Comparison of ENCODE assay signal across 8 cellular contexts in the genomic region with DNA sequence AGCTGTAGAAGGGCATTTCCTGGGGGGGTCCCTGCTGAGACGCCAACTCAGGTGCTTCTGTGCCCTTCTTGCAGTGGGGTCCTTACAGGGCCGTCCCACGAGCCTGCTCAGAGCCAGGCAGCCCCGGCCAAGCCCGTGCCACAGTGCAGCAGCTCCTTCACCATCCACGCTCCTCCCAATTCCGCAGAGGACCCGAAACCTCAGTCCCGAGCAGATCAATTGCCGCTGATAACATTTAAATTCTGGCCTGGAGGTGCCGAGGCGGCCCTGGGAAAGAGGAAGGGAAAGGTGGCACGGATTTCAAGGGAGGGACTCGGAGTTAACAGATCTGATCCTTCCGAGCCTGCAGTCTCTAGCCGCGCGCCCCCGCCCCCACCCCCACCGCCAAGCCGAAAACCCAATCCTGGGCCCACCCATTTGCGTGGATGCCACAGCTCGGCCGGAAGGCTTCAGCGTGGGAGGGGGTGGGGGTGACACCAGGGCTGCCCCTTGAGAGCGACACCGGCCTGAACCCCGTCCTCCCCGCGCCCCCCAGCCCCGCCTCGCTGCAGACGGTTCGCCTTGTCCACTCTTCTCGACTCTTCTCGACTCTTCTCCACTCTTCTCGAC. TPM values are rescaled to one million over a fixed set of nuclear protein-coding genes. Genes with fewer than 3 reads are reported as not detected.
A peak's percentile ranks its signal among the peaks of the same experiment; 100 is the strongest.
DNase-seq lines count a peak whose midpoint lies in the region; ATAC-seq and TF ChIP-seq lines count a peak whose summit lies in the region.

No MANE protein-coding gene starts in this region.

- H3K9me3 Mint-ChIP-seq in activated CD4-positive, alpha-beta memory T cell treated with anti-CD3 and anti-CD28 coated beads, Interleukin-2, amount 10 ng/mL, durations not matched to agents 7 days and 5 days, result no peaks in the 10 kb centered on the region

- WGBS in heart left ventricle, 4 donors, result 10 to 23% (median 11%) methylated on average over 19 to 37 of the region's 37 CpGs
- WGBS in sigmoid colon, 2 donors, result 20 to 66% methylated on average over 37 of the region's 37 CpGs

- peaks cover 55% of the 10 kb centered on the region for H3K4me1 Mint-ChIP-seq in activated CD4-positive, alpha-beta memory T cell treated with anti-CD3 and anti-CD28 coated beads, Interleukin-2, amount 10 ng/mL, durations not matched to agents 7 days and 5 days

- H3K27ac ChIP-seq in heart left ventricle (peak overlapping the region; percentile 80 to 95 (median 92)), sigmoid colon (peak overlapping the region; percentile 92 to 98 (median 93))

- peaks cover 3 to 86% (median 61%) of the 10 kb centered on the region in 12 donors for H3K4me1 ChIP-seq in heart left ventricle
- H3K4me1 ChIP-seq in sigmoid colon, result peaks cover 2 to 98% (median 90%) of the 10 kb centered on the region in 4 donors

- DNase-seq in activated CD4-positive, alpha-beta memory T cell treated with anti-CD3 and anti-CD28 coated beads, Interleukin-2, amount 10 ng/mL, durations not matched to agents 7 days and 5 days, result peak; percentile 34
- DNase-seq in heart left ventricle (peak in 1 of 5 donors; percentile 52), sigmoid colon (no peak), NCI-H1092 treated with DMSO at 0.1 percent for 48 hours (lab: John Stamatoyannopoulos, UW) (no peak), COLO829 (ENCODE audit: low spot score) (no peak), NCI-H2081 (lab: John Stamatoyannopoulos, UW) (no peak), NCI-H2227 (lab: John Stamatoyannopoulos, UW; ENCODE audit: unreplicated experiment) (no peak)

- no peak for TF ChIP-seq EP300 in sigmoid colon (IDR thresholded peaks at IDR 0.05)

- H3K36me3 ChIP-seq in heart left ventricle (no peaks in the 10 kb centered on the region), sigmoid colon (no peaks in the 10 kb centered on the region)

- POLR2A ChIA-PET in activated CD4-positive, alpha-beta memory T cell treated with anti-CD3 and anti-CD28 coated beads, Interleukin-2, amount 10 ng/mL, durations not matched to agents 7 days and 5 days (lab: Charles Lee), result interaction anchor here (0.6 to 4.0 kb wide), 9 partner anchors 9 to 188 kb away, joined by 3 to 24 read pairs (median 4); a partner anchor contains a TSS

- H3K4me3 ChIP-seq in heart left ventricle (peak overlapping the region; percentile 48 to 88 (median 67)), sigmoid colon (peak overlapping the region; percentile 40 to 60 (median 56))

- intact Hi-C loops in heart left ventricle (cut with DNase I), result loop anchor here in 5 of 10 donors (5.0 to 10.0 kb wide), 5 partner anchors 69 to 89 kb away; a partner anchor contains a TSS
- intact Hi-C loops in sigmoid colon (cut with DNase I), result no loop called here

- TF ChIP-seq CTCF in heart left ventricle (IDR thresholded peaks at IDR 0.05) (no peak), sigmoid colon (IDR thresholded peaks at IDR 0.05) (no peak)

- H3K36me3 Mint-ChIP-seq in activated CD4-positive, alpha-beta memory T cell treated with anti-CD3 and anti-CD28 coated beads, Interleukin-2, amount 10 ng/mL, durations not matched to agents 7 days and 5 days (ENCODE audit: low read depth), result no peaks in the 10 kb centered on the region

- CTCF ChIA-PET in activated CD4-positive, alpha-beta memory T cell treated with anti-CD3 and anti-CD28 coated beads, Interleukin-2, amount 10 ng/mL, durations not matched to agents 7 days and 5 days (lab: Charles Lee), result interaction anchor here (0.8 to 3.3 kb wide), 4 partner anchors 9 to 108 kb away, joined by 3 to 26 read pairs (median 8); no protein-coding TSS in a partner anchor

- H3K9me3 ChIP-seq in heart left ventricle (no peaks in the 10 kb centered on the region), sigmoid colon (no peaks in the 10 kb centered on the region)

- peaks cover 9% of the 10 kb centered on the region for H3K27me3 Mint-ChIP-seq in activated CD4-positive, alpha-beta memory T cell treated with anti-CD3 and anti-CD28 coated beads, Interleukin-2, amount 10 ng/mL, durations not matched to agents 7 days and 5 days

- ATAC-seq in GM18502 (IDR thresholded peaks at IDR 0.05; ENCODE audit: poor library complexity, unreplicated experiment) (peak; percentile 2), heart left ventricle (no peak)

- H3K27me3 ChIP-seq in heart left ventricle (no peaks in the 10 kb centered on the region), sigmoid colon (no peaks in the 10 kb centered on the region)

- peak overlapping the region; percentile 85 for H3K27ac Mint-ChIP-seq in activated CD4-positive, alpha-beta memory T cell treated with anti-CD3 and anti-CD28 coated beads, Interleukin-2, amount 10 ng/mL, durations not matched to agents 7 days and 5 days

- no peak for TF ChIP-seq POLR2A in heart left ventricle (IDR thresholded peaks at IDR 0.05)
- TF ChIP-seq POLR2A in sigmoid colon (IDR thresholded peaks at IDR 0.05), result no peak

- peak overlapping the region; percentile 86 for H3K4me3 Mint-ChIP-seq in activated CD4-positive, alpha-beta memory T cell treated with anti-CD3 and anti-CD28 coated beads, Interleukin-2, amount 10 ng/mL, durations not matched to agents 7 days and 5 days

RNA-seq across cellular contexts. Expression of a gene that starts 32.3 kb away (rescaled TPM):
- total RNA-seq in activated CD4-positive, alpha-beta memory T cell treated with anti-CD3 and anti-CD28 coated beads, Interleukin-2, amount 10 ng/mL, durations not matched to agents 7 days and 5 days, result 1 to 10 TPM; 4.5 to 5.1 TPM
- total RNA-seq in heart left ventricle, result 10 to 100 TPM; 23.4 to 56.9 (median 34.3) TPM
- 10 to 100 TPM; 11.9 to 18.5 TPM for polyA plus RNA-seq in heart left ventricle
- total RNA-seq in sigmoid colon, result 100 to 1,000 TPM in 1 of 4 donors, 10 to 100 TPM in 3; 69.4 to 125 (median 82.0) TPM
- polyA plus RNA-seq in sigmoid colon, result 1 to 10 TPM in 2 of 3 donors, under 1 TPM in 1; 0.69 to 7.5 (median 3.0) TPM
